In genomic region chr6:51854876-51855275, GRCh38 we compare ENCODE assay signal across 20 cellular contexts.
DNase-seq lines count a peak whose midpoint lies in the region; ATAC-seq, FAIRE-seq and TF ChIP-seq lines count a peak whose summit lies in the region.
"Had no signal": no experiment of that assay in that cellular context is flagged by ENCODE, and none has a peak within 500 bp of the region (broad histone marks: within the 10 kb centered on the region; RNA-seq: fewer than 3 reads in every experiment).

No MANE protein-coding gene starts in this region.

- TF ChIP-seq POLR2A in HepG2 (IDR thresholded peaks at IDR 0.05; ENCODE audit: insufficient read depth in 1 of 2, low read depth in 2 of 2, low read length in 2 of 2): no peak

- H3K4me3 ChIP-seq in PC-3 (ENCODE audit: low read length): no peak overlapping the region
- no peak overlapping the region for H3K4me3 ChIP-seq in HepG2 (replicated peaks in 1 of 3; ENCODE audit: insufficient read depth in 1 of 3, low read depth in 2 of 3, low read length in 3 of 3)
- H3K4me3 ChIP-seq: A549; BLaER1 treated with 17β-estradiol and CSF1 and Interleukin-3, amounts not matched to agents 10 nM and 100 nM; heart left ventricle; left ventricle myocardium inferior; prostate gland had no signal

- H4K20me1 ChIP-seq in PC-3 (ENCODE audit: low read length) (no peaks in the 10 kb centered on the region), HepG2 (ENCODE audit: insufficient read depth, low read length) (no peaks in the 10 kb centered on the region)
- H4K20me1 ChIP-seq: BLaER1 treated with 17β-estradiol and CSF1 and Interleukin-3, amounts not matched to agents 10 nM and 100 nM had no signal

- no peaks in the 10 kb centered on the region for H3K9me3 ChIP-seq in PC-3 (ENCODE audit: low read length)
- H3K9me3 ChIP-seq in HepG2 (ENCODE audit: low read length): no peaks in the 10 kb centered on the region
- H3K9me3 ChIP-seq: A549; BLaER1 treated with 17β-estradiol and CSF1 and Interleukin-3, amounts not matched to agents 10 nM and 100 nM; heart left ventricle; prostate gland had no signal

- H3K4me3 Mint-ChIP-seq in osteocyte (ENCODE audit: unreplicated experiment): no peak overlapping the region
- H3K4me3 Mint-ChIP-seq: activated naive CD8-positive, alpha-beta T cell treated with anti-CD3 and anti-CD28 coated beads, Interleukin-2, amount 10 ng/mL, durations not matched to agents 7 days and 5 days; central memory CD8-positive, alpha-beta T cell; T-cell had no signal

- no peaks in the 10 kb centered on the region for H3K79me2 ChIP-seq in PC-3 (ENCODE audit: low read length)
- H3K79me2 ChIP-seq in HepG2 (ENCODE audit: insufficient read depth, low read length): no peaks in the 10 kb centered on the region

- H3K4me1 ChIP-seq in PC-3 (ENCODE audit: insufficient read depth, low read length) (peaks cover 31% of the 10 kb centered on the region), HepG2 (ENCODE audit: insufficient read depth, low read length) (no peaks in the 10 kb centered on the region)
- H3K4me1 ChIP-seq: A549; BLaER1 treated with 17β-estradiol and CSF1 and Interleukin-3, amounts not matched to agents 10 nM and 100 nM; heart left ventricle; left ventricle myocardium inferior; prostate gland had no signal

- peaks cover 3% of the 10 kb centered on the region for H3F3A ChIP-seq in PC-3 (ENCODE audit: low read length, unreplicated experiment)

- no peaks in the 10 kb centered on the region for H3K9me2 ChIP-seq in PC-3 (replicated peaks; ENCODE audit: low read length)

- H3K36me3 ChIP-seq in PC-3 (ENCODE audit: low read depth, low read length): no peaks in the 10 kb centered on the region
- H3K36me3 ChIP-seq in HepG2 (replicated peaks in 1 of 2; ENCODE audit: control insufficient read depth in 1 of 2, insufficient read depth in 2 of 2, low read length in 2 of 2): no peaks in the 10 kb centered on the region
- H3K36me3 ChIP-seq: BLaER1 treated with 17β-estradiol and CSF1 and Interleukin-3, amounts not matched to agents 10 nM and 100 nM; heart left ventricle; left ventricle myocardium inferior; prostate gland had no signal

- H3K27ac ChIP-seq in PC-3 (ENCODE audit: low read length): no peak overlapping the region
- no peak overlapping the region for H3K27ac ChIP-seq in HepG2 (ENCODE audit: extremely low read length, insufficient read depth, low read length)
- H3K27ac ChIP-seq: A549; BLaER1 treated with 17β-estradiol and CSF1 and Interleukin-3, amounts not matched to agents 10 nM and 100 nM; epithelial cell of prostate; heart left ventricle; left ventricle myocardium inferior; prostate gland had no signal

- H2AFZ ChIP-seq in PC-3 (ENCODE audit: low read length) (peak overlapping the region; percentile 72), HepG2 (ENCODE audit: low read length) (no peak overlapping the region)

- BruUV-seq in PC-3 (replicated peaks; lab: Mats Ljungman, UMichigan) (no TSS peak), HepG2 (replicated peaks; lab: Mats Ljungman, UMichigan) (no TSS peak)

- H3K9me3 Mint-ChIP-seq in osteocyte (ENCODE audit: unreplicated experiment): peaks cover 16% of the 10 kb centered on the region
- H3K9me3 Mint-ChIP-seq: activated naive CD8-positive, alpha-beta T cell treated with anti-CD3 and anti-CD28 coated beads, Interleukin-2, amount 10 ng/mL, durations not matched to agents 7 days and 5 days; central memory CD8-positive, alpha-beta T cell; T-cell had no signal

- no peak for TF ChIP-seq RAD21 in HepG2 (CRISPR knock-in tag; IDR thresholded peaks at IDR 0.05)

- TF ChIP-seq EP300 in HepG2 (IDR thresholded peaks at IDR 0.05; ENCODE audit: low read depth in 2 of 2, low read length in 2 of 2): no peak
- TF ChIP-seq EP300 in HepG2 (CRISPR knock-in tag; IDR thresholded peaks at IDR 0.05; ENCODE audit: borderline replicate concordance): no peak

- H3K9ac ChIP-seq in PC-3 (ENCODE audit: low read length) (no peak overlapping the region), HepG2 (ENCODE audit: insufficient read depth, low read depth, low read length) (no peak overlapping the region)
- H3K9ac ChIP-seq: BLaER1 treated with 17β-estradiol and CSF1 and Interleukin-3, amounts not matched to agents 10 nM and 100 nM had no signal

- 65% methylated on average over 15 of the region's 16 CpGs for WGBS in HepG2 (ENCODE audit: low lambda C conversion rate)

- H3K4me2 ChIP-seq in PC-3 (ENCODE audit: low read length) (no peak overlapping the region), HepG2 (ENCODE audit: low read depth, low read length) (no peak overlapping the region)
- H3K4me2 ChIP-seq: A549; BLaER1 treated with 17β-estradiol and CSF1 and Interleukin-3, amounts not matched to agents 10 nM and 100 nM had no signal

- peak; percentile 42 for DNase-seq in D341Med (ENCODE audit: low spot score)
- no peak for DNase-seq in PC-3
- DNase-seq in HepG2 (ENCODE audit: low spot score): no peak
- DNase-seq in NCI-H128 (lab: John Stamatoyannopoulos, UW; ENCODE audit: unreplicated experiment): no peak
- DNase-seq in osteocyte (ENCODE audit: extremely low spot score, unreplicated experiment): no peak
- DNase-seq: activated naive CD8-positive, alpha-beta T cell treated with anti-CD3 and anti-CD28 coated beads, Interleukin-2, amount 10 ng/mL, durations not matched to agents 7 days and 5 days; GOT3; heart left ventricle; left ventricle myocardium inferior had no signal

- H3K27me3 ChIP-seq in PC-3 (ENCODE audit: low read length) (no peaks in the 10 kb centered on the region), HepG2 (ENCODE audit: control insufficient read depth in 1 of 2, insufficient read depth in 2 of 2, low read length in 2 of 2) (no peaks in the 10 kb centered on the region)
- H3K27me3 ChIP-seq: BLaER1 treated with 17β-estradiol and CSF1 and Interleukin-3, amounts not matched to agents 10 nM and 100 nM had no signal

- no peaks in the 10 kb centered on the region for H3K4me1 Mint-ChIP-seq in osteocyte (ENCODE audit: unreplicated experiment)
- H3K4me1 Mint-ChIP-seq: activated naive CD8-positive, alpha-beta T cell treated with anti-CD3 and anti-CD28 coated beads, Interleukin-2, amount 10 ng/mL, durations not matched to agents 7 days and 5 days; T-cell had no signal

- TF ChIP-seq CTCF in PC-3 (conservative IDR thresholded peaks at IDR 0.05; ENCODE audit: low read depth, low read length) (no peak), HepG2 (CRISPR knock-in tag; IDR thresholded peaks at IDR 0.05) (no peak), osteocyte (IDR thresholded peaks at IDR 0.05) (no peak)

- POLR2A ChIA-PET in PC-3 (lab: Charles Lee; ENCODE audit: unreplicated experiment) (no interaction called here), HepG2 (lab: Yijun Ruan, JAX) (no interaction called here)

- no peaks in the 10 kb centered on the region for H3K36me3 Mint-ChIP-seq in osteocyte (ENCODE audit: unreplicated experiment)
- H3K36me3 Mint-ChIP-seq: activated naive CD8-positive, alpha-beta T cell treated with anti-CD3 and anti-CD28 coated beads, Interleukin-2, amount 10 ng/mL, durations not matched to agents 7 days and 5 days; T-cell had no signal

- no peak for FAIRE-seq in HepG2 (lab: Jason Lieb, UNC)
- FAIRE-seq: A549, D721Med, urothelium cell line had no signal

- intact Hi-C loops in PC-3 (cut with micrococcal nuclease): loop anchor here (1.0 to 10.0 kb wide), 3 partner anchors 104 to 1040 kb away; partner anchors contain the start of gene TFAP2B
- intact Hi-C loops in HepG2 (cut with micrococcal nuclease; ENCODE audit: unreplicated experiment): loop anchor here (1.0 kb wide), 1 partner anchor 104 kb away; no protein-coding TSS in a partner anchor

- ATAC-seq in GM19395 (IDR thresholded peaks at IDR 0.05; ENCODE audit: unreplicated experiment): peak; percentile 23
- no peak for ATAC-seq in PC-3
- peak; percentile 55 for ATAC-seq in HepG2
- ATAC-seq in HG03442 (IDR thresholded peaks at IDR 0.05; ENCODE audit: unreplicated experiment): no peak
- no peak for ATAC-seq in HG03045 (IDR thresholded peaks at IDR 0.05; ENCODE audit: unreplicated experiment)
- ATAC-seq: heart left ventricle, T-cell had no signal

- CTCF ChIA-PET in PC-3 (lab: Charles Lee): interaction anchor here (1.0 to 1.1 kb wide), 2 partner anchors 105 kb away, joined by 8 read pairs; no protein-coding TSS in a partner anchor
- CTCF ChIA-PET in HepG2 (lab: Yijun Ruan, JAX; ENCODE audit: low intra/inter-chr PET ratio, low total read pairs): interaction anchor here (0.8 to 2.3 kb wide), 3 partner anchors 105 to 1039 kb away, joined by 5 to 29 read pairs (median 27); no protein-coding TSS in a partner anchor

- in situ Hi-C loops in HepG2 (cut with HindIII; ENCODE audit: extremely low pct_ligation_motif_present, low pct_unique_long_range_greater_than_20kb): loop anchor here (10.0 kb wide), 1 partner anchor 170 kb away; no protein-coding TSS in a partner anchor

- peaks cover 26% of the 10 kb centered on the region for H3K27me3 Mint-ChIP-seq in osteocyte (ENCODE audit: unreplicated experiment)
- H3K27me3 Mint-ChIP-seq: activated naive CD8-positive, alpha-beta T cell treated with anti-CD3 and anti-CD28 coated beads, Interleukin-2, amount 10 ng/mL, durations not matched to agents 7 days and 5 days had no signal

- H3K27ac Mint-ChIP-seq in osteocyte (ENCODE audit: unreplicated experiment): no peak overlapping the region
- H3K27ac Mint-ChIP-seq: activated naive CD8-positive, alpha-beta T cell treated with anti-CD3 and anti-CD28 coated beads, Interleukin-2, amount 10 ng/mL, durations not matched to agents 7 days and 5 days; T-cell had no signal

TF ChIP-seq in HepG2, 621 proteins besides CTCF, POLR2A, EP300 and RAD21:
- TF ChIP-seq, protein P1, sequence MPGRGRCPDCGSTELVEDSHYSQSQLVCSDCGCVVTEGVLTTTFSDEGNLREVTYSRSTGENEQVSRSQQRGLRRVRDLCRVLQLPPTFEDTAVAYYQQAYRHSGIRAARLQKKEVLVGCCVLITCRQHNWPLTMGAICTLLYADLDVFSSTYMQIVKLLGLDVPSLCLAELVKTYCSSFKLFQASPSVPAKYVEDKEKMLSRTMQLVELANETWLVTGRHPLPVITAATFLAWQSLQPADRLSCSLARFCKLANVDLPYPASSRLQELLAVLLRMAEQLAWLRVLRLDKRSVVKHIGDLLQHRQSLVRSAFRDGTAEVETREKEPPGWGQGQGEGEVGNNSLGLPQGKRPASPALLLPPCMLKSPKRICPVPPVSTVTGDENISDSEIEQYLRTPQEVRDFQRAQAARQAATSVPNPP (CRISPR knock-in tag; IDR thresholded peaks at IDR 0.05): no peak
- TF ChIP-seq CEBPB (IDR thresholded peaks at IDR 0.05; ENCODE audit: borderline replicate concordance, low read depth, low read length): peak; percentile 18; the same call in 1 of the 2 replicates

Comparison
In these comparisons a context has a peak if more than half of its experiments do, and no peak if none do; other contexts are left out.
1. ATAC-seq: peak in GM19395 (single experiment) and HepG2 (single experiment); none in PC-3 (single experiment), HG03442 (single experiment) and HG03045 (single experiment).